Comparison of ENCODE assay signal across 18 cellular contexts in the genomic region with DNA sequence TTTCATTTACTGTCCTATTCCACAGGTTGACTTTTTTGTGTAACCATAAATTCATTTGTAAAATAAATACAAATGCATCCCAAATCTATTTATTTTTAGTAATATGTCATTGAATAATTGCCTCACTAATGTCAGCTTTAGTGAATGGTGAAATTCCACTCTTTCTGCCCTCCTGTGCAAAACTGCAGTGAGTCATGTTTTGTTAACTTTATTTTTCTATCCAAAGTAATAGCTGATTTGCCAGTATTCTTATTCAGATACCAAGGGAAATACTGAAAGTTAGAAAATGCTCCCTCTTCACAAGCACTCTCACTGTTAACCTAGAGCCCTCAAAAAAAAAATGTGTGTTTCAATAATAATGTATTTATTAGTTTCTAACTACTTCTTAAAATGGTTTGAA.
DNase-seq lines count a peak whose midpoint lies in the region; ATAC-seq and TF ChIP-seq lines count a peak whose summit lies in the region.
"Had no signal": no experiment of that assay in that cellular context is flagged by ENCODE, and none has a peak within 500 bp of the region (broad histone marks: within the 10 kb centered on the region; RNA-seq: fewer than 3 reads in every experiment).

No MANE protein-coding gene starts in this region.

- H3K36me3 ChIP-seq in SK-N-SH (replicated peaks in 1 of 2; ENCODE audit: control insufficient read depth in 1 of 2, insufficient read depth in 2 of 2, low read length in 1 of 2): no peaks in the 10 kb centered on the region
- no peaks in the 10 kb centered on the region for H3K36me3 ChIP-seq in PC-9 (ENCODE audit: low read depth)
- H3K36me3 ChIP-seq: BLaER1 had no signal

- H3K27ac ChIP-seq in SK-N-SH (ENCODE audit: low read depth in 2 of 2, low read length in 1 of 2) (no peak overlapping the region), PC-9 (no peak overlapping the region), RWPE1 (no peak overlapping the region)
- H3K27ac ChIP-seq: 22Rv1, A549, BLaER1 had no signal

- H3K9me2 ChIP-seq in SK-N-SH (no peaks in the 10 kb centered on the region), PC-9 (ENCODE audit: insufficient read depth) (no peaks in the 10 kb centered on the region)

- no peak overlapping the region for H3K4me2 ChIP-seq in SK-N-SH
- no peak overlapping the region for H3K4me2 ChIP-seq in PC-9
- H3K4me2 ChIP-seq: A549, BLaER1 had no signal

- POLR2A ChIA-PET in SK-N-SH (lab: Yijun Ruan, JAX) (no interaction called here), PC-9 (lab: Charles Lee; ENCODE audit: unreplicated experiment) (no interaction called here), RWPE1 (lab: Yijun Ruan, JAX; ENCODE audit: low non-redundant PET) (no interaction called here)

- TF ChIP-seq CTCF in SK-N-SH (IDR thresholded peaks at IDR 0.05) (no peak), cardiac fibroblast (IDR thresholded peaks at IDR 0.05; ENCODE audit: low read depth, low read length) (no peak), fibroblast of the aortic adventitia (IDR thresholded peaks at IDR 0.05; ENCODE audit: insufficient read depth, low read length) (no peak), PC-9 (conservative IDR thresholded peaks at IDR 0.05) (no peak), RWPE1 (conservative IDR thresholded peaks at IDR 0.05; ENCODE audit: low read depth) (no peak)

- no peaks in the 10 kb centered on the region for H3K9me3 ChIP-seq in SK-N-SH
- H3K9me3 ChIP-seq in PC-9 (ENCODE audit: insufficient read depth, low read depth): no peaks in the 10 kb centered on the region
- H3K9me3 ChIP-seq: A549 had no signal

- H3K4me3 ChIP-seq in SK-N-SH (ENCODE audit: low read depth in 2 of 2, low read length in 1 of 2) (no peak overlapping the region), cardiac fibroblast (replicated peaks in 1 of 2; ENCODE audit: low read depth in 2 of 2, low read length in 2 of 2) (no peak overlapping the region), fibroblast of the aortic adventitia (ENCODE audit: low read depth, low read length) (no peak overlapping the region), PC-9 (no peak overlapping the region)
- H3K4me3 ChIP-seq: A549, BLaER1 had no signal

- no peak for TF ChIP-seq EP300 in SK-N-SH (IDR thresholded peaks at IDR 0.05; ENCODE audit: borderline replicate concordance in 1 of 2, low read depth in 1 of 2, low read length in 1 of 2)

- no TSS peak for BruUV-seq in PC-9 (replicated peaks; lab: Mats Ljungman, UMichigan)

- no peaks in the 10 kb centered on the region for H3K27me3 ChIP-seq in SK-N-SH (ENCODE audit: insufficient read depth)
- H3K27me3 ChIP-seq in PC-9 (ENCODE audit: insufficient read depth, low read depth): no peaks in the 10 kb centered on the region
- H3K27me3 ChIP-seq: BLaER1 had no signal

- no peak overlapping the region for H2AFZ ChIP-seq in SK-N-SH (ENCODE audit: low read depth)
- no peak overlapping the region for H2AFZ ChIP-seq in PC-9

- intact Hi-C loops in PC-9 (cut with micrococcal nuclease; ENCODE audit: unreplicated experiment): no loop called here

- CTCF ChIA-PET in SK-N-SH (lab: Yijun Ruan, JAX) (interaction anchor here (0.9 to 1.2 kb wide), 3 partner anchors 12 to 14 kb away, joined by 3 to 6 read pairs (median 3); no protein-coding TSS in a partner anchor), PC-9 (lab: Charles Lee) (no interaction called here), RWPE1 (lab: Yijun Ruan, JAX) (no interaction called here)

- H3K4me1 ChIP-seq in SK-N-SH (ENCODE audit: control insufficient read depth in 1 of 2, insufficient read depth in 2 of 2, low read depth in 1 of 2, low read length in 1 of 2) (no peaks in the 10 kb centered on the region), PC-9 (replicated peaks; ENCODE audit: insufficient read depth) (no peaks in the 10 kb centered on the region)
- H3K4me1 ChIP-seq: A549, BLaER1 had no signal

- DNase-seq in SK-N-SH (no peak), cardiac fibroblast (ENCODE audit: low read depth in 2 of 2) (peak; percentile 3 to 12), fibroblast of the aortic adventitia (ENCODE audit: low read depth) (peak; percentile 1), non-pigmented ciliary epithelial cell (ENCODE audit: low read depth) (peak; percentile 2), PC-9 (no peak), RWPE1 (ENCODE audit: low spot score) (no peak), occipital lobe (lab: John Stamatoyannopoulos, UW) (no peak)
- DNase-seq: CD4-positive, alpha-beta memory T cell; DMS153; DMS79; GDM1; GOT3; H9 had no signal

- H3K9ac ChIP-seq in SK-N-SH: no peak overlapping the region
- H3K9ac ChIP-seq: BLaER1 had no signal

- H3K79me2 ChIP-seq in SK-N-SH (ENCODE audit: insufficient read depth) (no peaks in the 10 kb centered on the region), PC-9 (ENCODE audit: low read depth) (no peaks in the 10 kb centered on the region)

- no peak for TF ChIP-seq RAD21 in SK-N-SH (IDR thresholded peaks at IDR 0.05; ENCODE audit: low read length)

- no peaks in the 10 kb centered on the region for H4K20me1 ChIP-seq in SK-N-SH (ENCODE audit: insufficient read depth)
- H4K20me1 ChIP-seq in PC-9 (ENCODE audit: insufficient read depth): no peaks in the 10 kb centered on the region
- H4K20me1 ChIP-seq: BLaER1 had no signal

- no peak for ATAC-seq in SK-N-SH treated with all-trans-retinoic acid at 6 μM for 48 hours
- ATAC-seq: A549, HepG2 had no signal

- H3F3A ChIP-seq in SK-N-SH (replicated peaks; ENCODE audit: insufficient read depth): no peaks in the 10 kb centered on the region
- no peaks in the 10 kb centered on the region for H3F3A ChIP-seq in PC-9 (ENCODE audit: insufficient read depth, low read depth)

TF ChIP-seq in SK-N-SH treated with all-trans-retinoic acid at 6 μM for 48 hours, 23 proteins besides CTCF, POLR2A, EP300 and RAD21:
- TF ChIP-seq ISL1 (CRISPR knock-in tag; IDR thresholded peaks at IDR 0.05): peak; percentile 48
- TF ChIP-seq TCF4 (CRISPR knock-in tag; IDR thresholded peaks at IDR 0.05; ENCODE audit: borderline replicate concordance): no peak

TF ChIP-seq in SK-N-SH, 30 proteins besides CTCF, POLR2A, EP300 and RAD21 (continues in another document):
- TF ChIP-seq RFX5 (IDR thresholded peaks at IDR 0.05; ENCODE audit: low read length) (no peak), TEAD4 (IDR thresholded peaks at IDR 0.05; ENCODE audit: borderline replicate concordance, insufficient read depth) (no peak), MEF2A (IDR thresholded peaks at IDR 0.05; ENCODE audit: borderline replicate concordance, low read depth) (no peak), GATA2 (CRISPR knock-in tag; IDR thresholded peaks at IDR 0.05) (no peak), GABPA (IDR thresholded peaks at IDR 0.05; ENCODE audit: low read depth) (no peak), EZH2phosphoT487 (IDR thresholded peaks at IDR 0.05; ENCODE audit: borderline replicate concordance, low read depth) (no peak), RXRA (IDR thresholded peaks at IDR 0.05; ENCODE audit: borderline replicate concordance, low read depth) (no peak), ELF1 (IDR thresholded peaks at IDR 0.05) (no peak), FOXJ3 (CRISPR knock-in tag; IDR thresholded peaks at IDR 0.05) (no peak)
- TF ChIP-seq, protein P1, sequence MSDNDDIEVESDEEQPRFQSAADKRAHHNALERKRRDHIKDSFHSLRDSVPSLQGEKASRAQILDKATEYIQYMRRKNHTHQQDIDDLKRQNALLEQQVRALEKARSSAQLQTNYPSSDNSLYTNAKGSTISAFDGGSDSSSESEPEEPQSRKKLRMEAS (IDR thresholded peaks at IDR 0.05; ENCODE audit: low read depth): no peak
- TF ChIP-seq, protein P2, sequence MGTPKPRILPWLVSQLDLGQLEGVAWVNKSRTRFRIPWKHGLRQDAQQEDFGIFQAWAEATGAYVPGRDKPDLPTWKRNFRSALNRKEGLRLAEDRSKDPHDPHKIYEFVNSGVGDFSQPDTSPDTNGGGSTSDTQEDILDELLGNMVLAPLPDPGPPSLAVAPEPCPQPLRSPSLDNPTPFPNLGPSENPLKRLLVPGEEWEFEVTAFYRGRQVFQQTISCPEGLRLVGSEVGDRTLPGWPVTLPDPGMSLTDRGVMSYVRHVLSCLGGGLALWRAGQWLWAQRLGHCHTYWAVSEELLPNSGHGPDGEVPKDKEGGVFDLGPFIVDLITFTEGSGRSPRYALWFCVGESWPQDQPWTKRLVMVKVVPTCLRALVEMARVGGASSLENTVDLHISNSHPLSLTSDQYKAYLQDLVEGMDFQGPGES (IDR thresholded peaks at IDR 0.05; ENCODE audit: low read depth, low read length): no peak
- TF ChIP-seq, protein P3, sequence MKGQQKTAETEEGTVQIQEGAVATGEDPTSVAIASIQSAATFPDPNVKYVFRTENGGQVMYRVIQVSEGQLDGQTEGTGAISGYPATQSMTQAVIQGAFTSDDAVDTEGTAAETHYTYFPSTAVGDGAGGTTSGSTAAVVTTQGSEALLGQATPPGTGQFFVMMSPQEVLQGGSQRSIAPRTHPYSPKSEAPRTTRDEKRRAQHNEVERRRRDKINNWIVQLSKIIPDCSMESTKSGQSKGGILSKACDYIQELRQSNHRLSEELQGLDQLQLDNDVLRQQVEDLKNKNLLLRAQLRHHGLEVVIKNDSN (IDR thresholded peaks at IDR 0.05; ENCODE audit: borderline replicate concordance, low read depth): no peak
- TF ChIP-seq, protein P4, sequence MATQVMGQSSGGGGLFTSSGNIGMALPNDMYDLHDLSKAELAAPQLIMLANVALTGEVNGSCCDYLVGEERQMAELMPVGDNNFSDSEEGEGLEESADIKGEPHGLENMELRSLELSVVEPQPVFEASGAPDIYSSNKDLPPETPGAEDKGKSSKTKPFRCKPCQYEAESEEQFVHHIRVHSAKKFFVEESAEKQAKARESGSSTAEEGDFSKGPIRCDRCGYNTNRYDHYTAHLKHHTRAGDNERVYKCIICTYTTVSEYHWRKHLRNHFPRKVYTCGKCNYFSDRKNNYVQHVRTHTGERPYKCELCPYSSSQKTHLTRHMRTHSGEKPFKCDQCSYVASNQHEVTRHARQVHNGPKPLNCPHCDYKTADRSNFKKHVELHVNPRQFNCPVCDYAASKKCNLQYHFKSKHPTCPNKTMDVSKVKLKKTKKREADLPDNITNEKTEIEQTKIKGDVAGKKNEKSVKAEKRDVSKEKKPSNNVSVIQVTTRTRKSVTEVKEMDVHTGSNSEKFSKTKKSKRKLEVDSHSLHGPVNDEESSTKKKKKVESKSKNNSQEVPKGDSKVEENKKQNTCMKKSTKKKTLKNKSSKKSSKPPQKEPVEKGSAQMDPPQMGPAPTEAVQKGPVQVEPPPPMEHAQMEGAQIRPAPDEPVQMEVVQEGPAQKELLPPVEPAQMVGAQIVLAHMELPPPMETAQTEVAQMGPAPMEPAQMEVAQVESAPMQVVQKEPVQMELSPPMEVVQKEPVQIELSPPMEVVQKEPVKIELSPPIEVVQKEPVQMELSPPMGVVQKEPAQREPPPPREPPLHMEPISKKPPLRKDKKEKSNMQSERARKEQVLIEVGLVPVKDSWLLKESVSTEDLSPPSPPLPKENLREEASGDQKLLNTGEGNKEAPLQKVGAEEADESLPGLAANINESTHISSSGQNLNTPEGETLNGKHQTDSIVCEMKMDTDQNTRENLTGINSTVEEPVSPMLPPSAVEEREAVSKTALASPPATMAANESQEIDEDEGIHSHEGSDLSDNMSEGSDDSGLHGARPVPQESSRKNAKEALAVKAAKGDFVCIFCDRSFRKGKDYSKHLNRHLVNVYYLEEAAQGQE (IDR thresholded peaks at IDR 0.05; ENCODE audit: low read depth, low read length): no peak

Comparison
In these comparisons a context has a peak if more than half of its experiments do, and no peak if none do; other contexts are left out.
1. DNase-seq: peak in cardiac fibroblast (2 of 2), fibroblast of the aortic adventitia (single experiment) and non-pigmented ciliary epithelial cell (single experiment); none in SK-N-SH (single experiment), PC-9 (0 of 2), RWPE1 (single experiment) and occipital lobe (single experiment).